In the genomic region with DNA sequence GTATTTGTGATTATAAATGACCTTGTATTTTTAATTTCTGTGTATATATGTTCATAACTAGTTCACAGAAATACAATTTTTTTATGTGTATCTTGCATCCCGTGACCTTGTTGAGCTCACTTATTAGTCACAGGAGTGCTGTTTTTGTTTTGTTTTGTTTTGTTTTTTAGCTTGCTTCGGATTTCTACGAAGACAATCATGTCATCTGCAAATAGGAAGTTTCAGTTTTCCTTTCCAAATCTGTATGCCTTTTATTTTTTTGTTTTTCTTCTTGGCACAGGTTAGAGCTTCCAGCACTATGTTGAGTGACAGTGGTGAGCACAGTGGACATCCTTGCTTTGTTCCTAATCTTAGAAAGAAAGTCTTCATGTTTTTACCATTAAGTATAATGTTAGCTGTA, we compare ENCODE assay signal across 16 cellular contexts.
"Had no signal": no experiment of that assay in that cellular context is flagged by ENCODE, and none has a peak within 500 bp of the region (broad histone marks: within the 10 kb centered on the region; RNA-seq: fewer than 3 reads in every experiment).

No MANE protein-coding gene starts in this region.

- H3K27ac Mint-ChIP-seq: activated CD4-positive, alpha-beta T cell treated with anti-CD3 and anti-CD28 coated beads, Interleukin-2, amount 10 ng/mL, durations not matched to agents 7 days and 5 days; activated naive CD4-positive, alpha-beta T cell treated with anti-CD3 and anti-CD28 coated beads, Interleukin-2, amount 10 ng/mL, durations not matched to agents 7 days and 5 days; activated T-helper 2 cell treated with anti-CD3 and anti-CD28 coated beads, Interferon-gamma antibody, Interleukin-2, Interleukin-4, amounts not matched to agents 10 μg/mL and 5 μg/mL and 100 μg/mL, durations not matched to agents 14 hours and 24 hours and 36 hours had no signal

- H3K27ac ChIP-seq: adrenal gland, coronary artery, gastrocnemius medialis, heart right ventricle, pancreas had no signal

- H3K4me1 ChIP-seq: adrenal gland, gastrocnemius medialis, heart right ventricle, pancreas had no signal

- H3K9me3 ChIP-seq: gastrocnemius medialis, pancreas had no signal

- H3K36me3 ChIP-seq: adrenal gland, gastrocnemius medialis, heart right ventricle, pancreas had no signal

- H3K36me3 Mint-ChIP-seq: activated naive CD4-positive, alpha-beta T cell treated with anti-CD3 and anti-CD28 coated beads, Interleukin-2, amount 10 ng/mL, durations not matched to agents 7 days and 5 days had no signal

- H3K27me3 Mint-ChIP-seq: activated CD4-positive, alpha-beta T cell treated with anti-CD3 and anti-CD28 coated beads, Interleukin-2, amount 10 ng/mL, durations not matched to agents 7 days and 5 days; activated naive CD4-positive, alpha-beta T cell treated with anti-CD3 and anti-CD28 coated beads, Interleukin-2, amount 10 ng/mL, durations not matched to agents 7 days and 5 days had no signal

- H3K4me3 Mint-ChIP-seq: activated CD4-positive, alpha-beta T cell treated with anti-CD3 and anti-CD28 coated beads, Interleukin-2, amount 10 ng/mL, durations not matched to agents 7 days and 5 days; activated naive CD4-positive, alpha-beta T cell treated with anti-CD3 and anti-CD28 coated beads, Interleukin-2, amount 10 ng/mL, durations not matched to agents 7 days and 5 days had no signal

- H3K27me3 ChIP-seq: adrenal gland, gastrocnemius medialis, heart right ventricle, pancreas had no signal

- DNase-seq: activated CD4-positive, alpha-beta T cell treated with anti-CD3 and anti-CD28 coated beads, Interleukin-2, amount 10 ng/mL, durations not matched to agents 7 days and 5 days; activated CD4-positive, CD25-positive, alpha-beta regulatory T cell; activated CD8-positive, alpha-beta memory T cell treated with anti-CD3 and anti-CD28 coated beads for 24 hours; activated naive CD4-positive, alpha-beta T cell treated with anti-CD3 and anti-CD28 coated beads, Interleukin-2, amount 10 ng/mL, durations not matched to agents 7 days and 5 days; activated T-cell treated with anti-CD3 and anti-CD28 coated beads for 4 hours; adrenal gland; caudate nucleus; effector CD4-positive, alpha-beta T cell; gastrocnemius medialis; heart right ventricle; pancreas; stimulated activated CD4-positive, alpha-beta T cell treated with anti-CD3 and anti-CD28 coated beads, Interleukin-12 subunit alpha, Interleukin-12 subunit beta, amount 100 ng/mL, for 4 hours; stimulated activated naive CD4-positive, alpha-beta T cell treated with Interleukin-2 at 50 U/mL for 16 hours; trophoblast cell had no signal

- H3K4me3 ChIP-seq: adrenal gland, coronary artery, gastrocnemius medialis, heart right ventricle, pancreas had no signal

- H3K4me1 Mint-ChIP-seq: activated CD4-positive, alpha-beta T cell treated with anti-CD3 and anti-CD28 coated beads, Interleukin-2, amount 10 ng/mL, durations not matched to agents 7 days and 5 days; activated naive CD4-positive, alpha-beta T cell treated with anti-CD3 and anti-CD28 coated beads, Interleukin-2, amount 10 ng/mL, durations not matched to agents 7 days and 5 days had no signal

- ATAC-seq: gastrocnemius medialis, heart right ventricle, pancreas had no signal
